ENCODE assay signal across 29 cellular contexts in the genomic region with DNA sequence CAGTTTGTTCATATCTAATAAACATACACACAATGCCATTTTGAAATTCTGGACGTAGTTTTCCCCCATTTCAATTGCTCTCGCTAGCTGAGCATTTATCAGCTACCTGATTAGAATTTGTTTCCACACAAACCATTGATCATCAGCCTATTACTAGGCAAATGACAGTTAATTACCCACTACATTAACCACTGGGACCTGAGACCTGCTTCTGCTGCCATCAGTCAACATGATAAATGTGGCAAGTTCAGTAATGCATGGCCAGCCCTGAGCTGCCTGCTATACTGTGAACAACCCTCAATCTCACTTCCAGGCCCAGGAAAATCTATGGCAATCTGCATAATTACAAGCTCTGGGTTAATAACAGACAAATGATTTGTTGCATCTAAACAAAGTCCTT. TPM values are rescaled to one million over a fixed set of nuclear protein-coding genes. Genes with fewer than 3 reads are reported as not detected.
"Had no signal": no experiment of that assay in that cellular context is flagged by ENCODE, and none has a peak within 500 bp of the region (broad histone marks: within the 10 kb centered on the region; RNA-seq: fewer than 3 reads in every experiment).

No MANE protein-coding gene starts in this region.

- H3K27me3 ChIP-seq: hepatocyte, left lung, neural progenitor cell, neutrophil, right atrium auricular region, right lobe of liver, tibial nerve, vagina had no signal

- DNase-seq: kidney glomerular epithelial cell; left cardiac atrium; left lung; lower lobe of right lung; mammary epithelial cell; mesenchymal stem cell; naive thymus-derived CD8-positive, alpha-beta T cell; occipital lobe; right lobe of liver; stimulated activated CD4-positive, alpha-beta T cell treated with anti-CD3 and anti-CD28 coated beads, Interleukin-1b, Interleukin-23, amount 100 ng/mL, for 48 hours; stimulated activated CD4-positive, alpha-beta T cell treated with anti-CD3 and anti-CD28 coated beads, Interleukin-2, amount 100 ng/mL, for 48 hours; stimulated activated CD4-positive, alpha-beta T cell treated with anti-CD3 and anti-CD28 coated beads, Interleukin-4, amount 100 ng/mL, for 4 hours; stimulated activated CD8-positive, alpha-beta memory T cell treated with anti-CD3 and anti-CD28 coated beads, Interleukin-4, amount 100 ng/mL, for 48 hours; stimulated activated naive CD4-positive, alpha-beta T cell treated with Interleukin-2 at 50 U/mL for 16 hours; stimulated activated naive CD8-positive, alpha-beta T cell treated with anti-CD3 and anti-CD28 coated beads, Interleukin-15, amount 100 ng/mL, for 72 hours; substantia nigra had no signal

- H3K27ac ChIP-seq: hepatocyte, left lung, lower lobe of right lung, neural progenitor cell, neutrophil, parathyroid adenoma, right atrium auricular region, right lobe of liver, tibial nerve, vagina had no signal

- H3K79me2 ChIP-seq: hepatocyte, parathyroid adenoma had no signal

- H3K36me3 ChIP-seq: left lung, lower lobe of right lung, neural progenitor cell, neutrophil, right atrium auricular region, right lobe of liver, tibial nerve, vagina had no signal

- H3K9ac ChIP-seq: neural progenitor cell, parathyroid adenoma had no signal

- H3K4me1 ChIP-seq: left lung, lower lobe of right lung, parathyroid adenoma, right atrium auricular region, right lobe of liver, vagina had no signal

- H3K4me3 ChIP-seq: hepatocyte, left lung, lower lobe of right lung, neural progenitor cell, right atrium auricular region, right lobe of liver, smooth muscle cell, tibial nerve, vagina had no signal

- H3K4me2 ChIP-seq: hepatocyte, neural progenitor cell had no signal

- H2AFZ ChIP-seq: hepatocyte, neural progenitor cell, parathyroid adenoma had no signal

- FAIRE-seq: keratinocyte had no signal

- ATAC-seq: left cardiac atrium; left lung; lower lobe of right lung; naive thymus-derived CD8-positive, alpha-beta T cell; right lobe of liver; stimulated activated memory B cell treated with anti-CD40 and anti-IgM and Interleukin-4, amounts not matched to agents 10 μg/mL and 1 μg/mL and 100 μg/mL, for 72 hours; stimulated activated naive CD8-positive, alpha-beta T cell treated with anti-CD3 and anti-CD28 coated beads, Interleukin-15, amount 100 ng/mL, for 72 hours had no signal

- H3K9me3 ChIP-seq: lower lobe of right lung, neutrophil, right atrium auricular region, right lobe of liver, tibial nerve, vagina had no signal

RNA-seq across cellular contexts. Expression of a gene that starts 43.5 kb away (rescaled TPM):
- total RNA-seq: liver; mammary epithelial cell; naive thymus-derived CD8-positive, alpha-beta T cell; pulmonary artery endothelial cell; renal cortical epithelial cell had no signal
- polyA plus RNA-seq: keratinocyte; naive thymus-derived CD8-positive, alpha-beta T cell had no signal
